ENCODE assay signal across 1 cellular context in the genomic region with DNA sequence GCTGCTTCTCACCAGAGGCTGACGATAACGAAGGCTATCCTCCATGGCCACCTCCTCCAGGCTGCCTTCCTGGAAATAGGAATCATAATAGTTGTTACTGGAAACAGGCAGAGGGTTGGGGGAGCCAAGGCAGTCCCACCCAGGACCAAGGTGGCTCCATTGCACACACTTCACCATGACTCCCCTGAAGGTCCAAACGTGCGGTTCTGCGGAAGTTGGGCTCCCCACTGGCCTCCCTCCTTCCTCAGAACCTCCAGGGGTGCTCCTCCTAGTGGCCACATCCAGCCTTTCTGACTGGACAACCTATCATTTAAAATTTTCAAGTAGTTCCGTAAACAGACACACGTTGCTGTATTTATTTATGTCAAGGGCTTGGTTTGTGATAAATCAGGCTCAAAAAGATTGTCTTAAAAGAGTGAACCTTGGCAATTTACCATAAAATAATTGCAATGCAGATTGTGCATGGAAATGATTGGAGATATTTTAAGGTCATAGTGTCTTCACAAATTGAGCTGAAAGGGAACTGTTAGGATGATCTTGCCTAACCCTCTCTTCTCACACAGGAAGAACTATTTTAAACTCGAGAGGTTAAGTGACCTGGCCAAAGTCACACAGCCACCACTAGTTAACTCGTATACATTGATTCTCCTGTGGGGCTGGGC.
TF ChIP-seq lines count a peak whose summit lies in the region.

No MANE protein-coding gene starts in this region.

TF ChIP-seq in A549, 52 proteins besides CTCF, POLR2A, EP300 and RAD21 (continued from another document):
- TF ChIP-seq, protein P1, sequence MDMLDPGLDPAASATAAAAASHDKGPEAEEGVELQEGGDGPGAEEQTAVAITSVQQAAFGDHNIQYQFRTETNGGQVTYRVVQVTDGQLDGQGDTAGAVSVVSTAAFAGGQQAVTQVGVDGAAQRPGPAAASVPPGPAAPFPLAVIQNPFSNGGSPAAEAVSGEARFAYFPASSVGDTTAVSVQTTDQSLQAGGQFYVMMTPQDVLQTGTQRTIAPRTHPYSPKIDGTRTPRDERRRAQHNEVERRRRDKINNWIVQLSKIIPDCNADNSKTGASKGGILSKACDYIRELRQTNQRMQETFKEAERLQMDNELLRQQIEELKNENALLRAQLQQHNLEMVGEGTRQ (IDR thresholded peaks at IDR 0.05): no peak
- TF ChIP-seq HOXB5 (CRISPR knock-in tag; IDR thresholded peaks at IDR 0.05): no peak
- TF ChIP-seq ZFP36 (IDR thresholded peaks at IDR 0.05; ENCODE audit: borderline replicate concordance, partially characterized antibody): peak; percentile 94
- peak; percentile 32 for TF ChIP-seq SMC3 (IDR thresholded peaks at IDR 0.05)
- TF ChIP-seq RCOR1 (IDR thresholded peaks at IDR 0.05; ENCODE audit: low read depth, low read length): no peak
- TF ChIP-seq CBX2 (IDR thresholded peaks at IDR 0.05; ENCODE audit: borderline replicate concordance, low read depth): no peak
- peak; percentile 60 for TF ChIP-seq MAX (IDR thresholded peaks at IDR 0.05)
- TF ChIP-seq POLR2AphosphoS2 (conservative IDR thresholded peaks at IDR 0.05; ENCODE audit: low read length): no peak
